18 cellular contexts compared by ENCODE assay signal in the genomic region with DNA sequence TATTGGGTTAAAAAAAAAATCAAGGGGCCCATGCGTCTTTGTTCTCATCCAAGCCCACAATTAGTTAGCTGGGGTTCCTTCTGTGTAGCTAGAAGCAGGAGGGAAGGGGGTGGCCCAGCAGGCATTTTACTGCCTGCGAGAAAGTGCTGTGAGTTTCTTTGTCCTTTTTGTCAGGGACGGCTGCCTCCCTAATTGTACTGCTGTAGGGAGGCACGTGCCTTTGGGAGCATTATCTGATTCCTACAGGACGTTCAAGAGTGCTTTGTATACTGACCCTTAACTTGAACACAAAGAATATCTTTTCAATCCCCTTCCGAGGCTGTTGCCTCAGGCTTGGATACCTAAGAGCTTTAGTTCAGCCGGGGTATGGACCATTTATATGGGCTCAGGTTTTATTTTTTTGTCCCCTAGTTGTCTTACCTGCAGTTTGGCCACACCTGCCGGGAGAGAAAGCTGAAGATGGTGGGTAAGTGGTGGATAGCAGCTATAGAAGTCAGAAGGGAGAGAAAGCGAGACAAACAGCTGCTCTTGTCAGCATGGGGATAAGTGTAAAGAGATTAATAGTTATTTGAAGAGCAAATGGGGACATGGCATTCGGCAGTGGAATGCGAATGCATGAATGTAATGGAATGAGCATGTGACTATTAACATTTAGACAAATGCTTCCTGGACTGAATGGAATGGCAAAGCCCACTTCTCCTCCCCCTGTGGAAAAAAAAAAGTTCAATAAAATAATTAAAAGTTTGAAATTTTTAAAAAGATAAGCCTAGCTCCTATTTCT.
DNase-seq lines count a peak whose midpoint lies in the region; ATAC-seq and TF ChIP-seq lines count a peak whose summit lies in the region.
"Had no signal": no experiment of that assay in that cellular context is flagged by ENCODE, and none has a peak within 500 bp of the region (broad histone marks: within the 10 kb centered on the region; RNA-seq: fewer than 3 reads in every experiment).

No MANE protein-coding gene starts in this region.

- no peaks in the 10 kb centered on the region for H3K79me1 ChIP-seq in H9 (ENCODE audit: insufficient read depth, low read depth, low read length, poor library complexity, severe bottlenecking)
- peaks cover 4% of the 10 kb centered on the region for H3K79me1 ChIP-seq in trophoblast cell (ENCODE audit: low read length)

- H4K8ac ChIP-seq in H9 (replicated peaks; ENCODE audit: insufficient read length, low read depth, low read length) (no peak overlapping the region), trophoblast cell (ENCODE audit: low read depth, low read length) (no peak overlapping the region)

- DNase-seq in H9, result peak; percentile 46
- DNase-seq in NCI-H69 (lab: John Stamatoyannopoulos, UW), result peak; percentile 97
- no peak for DNase-seq in foreskin keratinocyte
- peak in 1 of 2 donors; percentile 44 for DNase-seq in trophoblast cell
- DNase-seq in NCI-H526 (lab: John Stamatoyannopoulos, UW), result no peak
- DNase-seq: activated CD4-positive, CD25-positive, alpha-beta regulatory T cell; activated CD8-positive, alpha-beta memory T cell treated with anti-CD3 and anti-CD28 coated beads, Interleukin-2, amount 50 U/mL, for 48 hours; cerebellar nuclear complex; GDM1; naive B cell; NCI-H1694 treated with DMSO at 0.1 percent for 48 hours had no signal

- H3K14ac ChIP-seq in H9 (ENCODE audit: insufficient read depth, low read length) (no peak overlapping the region), trophoblast cell (ENCODE audit: low read length) (no peak overlapping the region)

- H4K12ac ChIP-seq in trophoblast cell (ENCODE audit: low read depth, low read length), result no peak overlapping the region

- TF ChIP-seq CTCF in H9 (conservative IDR thresholded peaks at IDR 0.05) (no peak), foreskin keratinocyte (conservative IDR thresholded peaks at IDR 0.05) (no peak)

- H3K4me1 ChIP-seq in H9 (ENCODE audit: insufficient read depth, low read length) (peaks cover 3% of the 10 kb centered on the region; the same call in 1 of the 2 replicates), foreskin keratinocyte (peaks cover 39% of the 10 kb centered on the region), trophoblast cell (ENCODE audit: control insufficient read depth in 1 of 2, insufficient read depth in 2 of 2, low read length in 2 of 2) (peaks cover 10 to 13% of the 10 kb centered on the region in 2 experiments)

- H3T11ph ChIP-seq in H9 (ENCODE audit: low read length), result no peak overlapping the region

- H3K27me3 ChIP-seq in H9 (ENCODE audit: insufficient read depth, low read length), result no peaks in the 10 kb centered on the region
- H3K27me3 ChIP-seq in foreskin keratinocyte, result no peaks in the 10 kb centered on the region
- H3K27me3 ChIP-seq in trophoblast cell (ENCODE audit: insufficient read depth, low read length), result no peaks in the 10 kb centered on the region

- H3K9ac ChIP-seq in H9 (ENCODE audit: extremely low read depth, insufficient read length, low read length) (no peak overlapping the region), trophoblast cell (ENCODE audit: low read length) (no peak overlapping the region)

- H3K27ac Mint-ChIP-seq in H9, result peak overlapping the region; percentile 7 to 90 (median 19); a peak in 4 of 7 replicates
- H3K27ac Mint-ChIP-seq: activated naive CD4-positive, alpha-beta T cell treated with anti-CD3 and anti-CD28 coated beads, Interleukin-2, amount 50 U/mL, for 72 hours; naive B cell had no signal

- H2BK12ac ChIP-seq in H9 (ENCODE audit: insufficient read length, low read depth, low read length), result no peak overlapping the region
- H2BK12ac ChIP-seq in trophoblast cell (ENCODE audit: low read length), result peak overlapping the region; percentile 30

- no peak overlapping the region; a peak in 1 of 5 replicates for H3K4me3 Mint-ChIP-seq in H9
- H3K4me3 Mint-ChIP-seq: CD14-positive monocyte had no signal

- no peaks in the 10 kb centered on the region for H4K20me1 ChIP-seq in H9 (ENCODE audit: control insufficient read depth, insufficient read depth, insufficient read length)

- no peaks in the 10 kb centered on the region for H3K23me2 ChIP-seq in H9 (ENCODE audit: insufficient read length, low read depth, low read length, poor library complexity, severe bottlenecking)

- H3K4me2 ChIP-seq in H9 (ENCODE audit: insufficient read depth, insufficient read length, low read length) (no peak overlapping the region), trophoblast cell (ENCODE audit: low read length) (no peak overlapping the region)

- H2AK5ac ChIP-seq in H9 (ENCODE audit: insufficient read length, low read length), result no peak overlapping the region
- H2AK5ac ChIP-seq in trophoblast cell (ENCODE audit: low read length), result no peak overlapping the region

- no peak overlapping the region for H2BK5ac ChIP-seq in H9 (ENCODE audit: insufficient read length, low read length)
- H2BK5ac ChIP-seq in trophoblast cell (ENCODE audit: low read depth, low read length, poor library complexity), result no peak overlapping the region

- no peak overlapping the region for H3K23ac ChIP-seq in H9 (ENCODE audit: insufficient read length, low read depth, low read length)
- H3K23ac ChIP-seq in trophoblast cell (ENCODE audit: low read length), result no peak overlapping the region

- no peak overlapping the region for H4K5ac ChIP-seq in H9 (ENCODE audit: insufficient read length, low read depth, low read length)

- H3K18ac ChIP-seq in H9 (ENCODE audit: insufficient read length, low read depth, low read length) (no peak overlapping the region), trophoblast cell (ENCODE audit: low read length) (no peak overlapping the region)

- no peak overlapping the region for H3K27ac ChIP-seq in H9 (ENCODE audit: insufficient read length, low read depth, low read length)
- H3K27ac ChIP-seq in foreskin keratinocyte, result peak overlapping the region; percentile 44
- H3K27ac ChIP-seq in trophoblast cell (ENCODE audit: low read depth, low read length), result peak overlapping the region; percentile 49

- no peaks in the 10 kb centered on the region for H3K36me3 Mint-ChIP-seq in H9 (ENCODE audit: insufficient read depth in 1 of 3, low read depth in 3 of 3)
- H3K36me3 Mint-ChIP-seq: activated naive CD4-positive, alpha-beta T cell treated with anti-CD3 and anti-CD28 coated beads, Interleukin-2, amount 50 U/mL, for 72 hours; CD14-positive monocyte; naive B cell had no signal

- no CpG with 5 or more reads among the region's 11 CpGs for WGBS in H9 (ENCODE audit: extremely low coverage, insufficient read length, low lambda C conversion rate)
- no CpG with 5 or more reads among the region's 11 CpGs for WGBS in trophoblast cell (ENCODE audit: extremely low coverage, insufficient coverage, insufficient read length)

- no peak overlapping the region for H3K4me3 ChIP-seq in trophoblast cell (ENCODE audit: low read depth, low read length)
- H3K4me3 ChIP-seq: K562, skin epidermis had no signal

- H3K27me3 Mint-ChIP-seq in H9 (ENCODE audit: low read depth), result peaks cover 58% of the 10 kb centered on the region
- H3K27me3 Mint-ChIP-seq: naive B cell had no signal

- no peaks in the 10 kb centered on the region; a peak in 1 of 5 replicates for H3K9me3 Mint-ChIP-seq in H9
- H3K9me3 Mint-ChIP-seq: activated naive CD4-positive, alpha-beta T cell treated with anti-CD3 and anti-CD28 coated beads, Interleukin-2, amount 50 U/mL, for 72 hours had no signal

- peaks cover 29 to 36% of the 10 kb centered on the region in 2 experiments for H3K4me1 Mint-ChIP-seq in H9
- H3K4me1 Mint-ChIP-seq: CD14-positive monocyte, naive B cell had no signal

- ATAC-seq in foreskin keratinocyte (no peak), GM19035 (IDR thresholded peaks at IDR 0.05; ENCODE audit: unreplicated experiment) (no peak), HG03457 (IDR thresholded peaks at IDR 0.05; ENCODE audit: unreplicated experiment) (no peak), GM19397 (IDR thresholded peaks at IDR 0.05; ENCODE audit: unreplicated experiment) (no peak)
- ATAC-seq: activated naive CD4-positive, alpha-beta T cell treated with anti-CD3 and anti-CD28 coated beads, Interleukin-2, amount 50 U/mL, for 72 hours; K562 had no signal

- H2BK120ac ChIP-seq in H9 (ENCODE audit: low read depth, low read length, poor library complexity, severe bottlenecking) (no peak overlapping the region), trophoblast cell (ENCODE audit: insufficient read depth, low read length, poor library complexity) (no peak overlapping the region)

- no peak overlapping the region for H3K4ac ChIP-seq in H9 (ENCODE audit: low read depth, low read length)
- H3K4ac ChIP-seq in trophoblast cell (ENCODE audit: low read depth, low read length), result no peak overlapping the region

- H2AFZ ChIP-seq in H9 (ENCODE audit: low read length) (no peak overlapping the region), trophoblast cell (ENCODE audit: insufficient read depth, low read length, poor library complexity) (no peak overlapping the region)

- H3K9me3 ChIP-seq in H9 (ENCODE audit: control insufficient read depth, low read depth, low read length), result no peaks in the 10 kb centered on the region
- peaks cover 3% of the 10 kb centered on the region for H3K9me3 ChIP-seq in trophoblast cell (ENCODE audit: insufficient read depth, low read depth, low read length)

- H2BK15ac ChIP-seq in H9 (ENCODE audit: low read depth, low read length), result no peak overlapping the region

- H2BK20ac ChIP-seq in H9 (ENCODE audit: low read depth, low read length, poor library complexity, severe bottlenecking), result no peak overlapping the region

- H3K56ac ChIP-seq in H9 (ENCODE audit: insufficient read length, low read depth, low read length), result no peak overlapping the region

- H3K79me2 ChIP-seq in H9 (ENCODE audit: insufficient read depth, low read length) (no peaks in the 10 kb centered on the region), trophoblast cell (ENCODE audit: control insufficient read depth, insufficient read depth, low read length, poor library complexity) (no peaks in the 10 kb centered on the region)

- H3K36me3 ChIP-seq in trophoblast cell (ENCODE audit: control insufficient read depth in 1 of 2, insufficient read depth in 2 of 2, low read length in 2 of 2), result peaks cover 0 to 2% of the 10 kb centered on the region in 2 experiments

- H4K91ac ChIP-seq in H9 (ENCODE audit: insufficient read length, low read depth, low read length), result no peak overlapping the region
- H4K91ac ChIP-seq in trophoblast cell (ENCODE audit: low read depth, low read length), result no peak overlapping the region

Comparison
In these comparisons a context has a peak if more than half of its experiments do, and no peak if none do; other contexts are left out.
1. DNase-seq: peak in H9 (single experiment) and NCI-H69 (single experiment); none in foreskin keratinocyte (0 of 2) and NCI-H526 (0 of 2).